ENCODE assay signal across 28 cellular contexts in genomic region chr22:44213489-44214043, GRCh38. TPM values are rescaled to one million over a fixed set of nuclear protein-coding genes. Genes with fewer than 3 reads are reported as not detected.
"Had no signal": no experiment of that assay in that cellular context is flagged by ENCODE, and none has a peak within 500 bp of the region (broad histone marks: within the 10 kb centered on the region; RNA-seq: fewer than 3 reads in every experiment).

No MANE protein-coding gene starts in this region.

- H3K9me3 Mint-ChIP-seq: activated CD4-positive, alpha-beta memory T cell treated with anti-CD3 and anti-CD28 coated beads, Interleukin-2, amount 10 ng/mL, durations not matched to agents 7 days and 5 days had no signal

- ATAC-seq: activated naive CD8-positive, alpha-beta T cell treated with anti-CD3 and anti-CD28 coated beads, Interleukin-2, amount 50 U/mL, for 24 hours; activated T-cell treated with anti-CD3 and anti-CD28 coated beads, Interleukin-2, amount 50 U/mL, for 4 hours; activated T-helper 17 cell treated with anti-CD3 and anti-CD28 coated beads, Interleukin-2, amount 50 U/mL, for 72 hours; gastrocnemius medialis; left ventricle myocardium superior; mucosa of descending colon; sciatic nerve had no signal

- H3K9me3 ChIP-seq: thyroid gland had no signal

- FAIRE-seq: colon, islet of Langerhans had no signal

- H3K4me3 ChIP-seq: gastrocnemius medialis, mucosa of descending colon, skin epidermis, stomach, thyroid gland had no signal

- H3K4me3 Mint-ChIP-seq: activated CD4-positive, alpha-beta memory T cell treated with anti-CD3 and anti-CD28 coated beads, Interleukin-2, amount 10 ng/mL, durations not matched to agents 7 days and 5 days; activated CD4-positive, alpha-beta T cell treated with anti-CD3 and anti-CD28 coated beads, Interleukin-2, amount 10 ng/mL, durations not matched to agents 7 days and 5 days; activated naive CD4-positive, alpha-beta T cell treated with anti-CD3 and anti-CD28 coated beads, Interleukin-2, amount 50 U/mL, for 24 hours; activated naive CD8-positive, alpha-beta T cell treated with anti-CD3 and anti-CD28 coated beads, Interleukin-2, amount 50 U/mL, for 24 hours; activated T-cell treated with anti-CD3 and anti-CD28 coated beads, Interleukin-2, amount 50 U/mL, for 4 hours; activated T-helper 17 cell treated with anti-CD3 and anti-CD28 coated beads, Interleukin-2, amount 50 U/mL, for 72 hours; nephron had no signal

- H3K27me3 ChIP-seq: gastrocnemius medialis, thyroid gland had no signal

- H3K36me3 ChIP-seq: gastrocnemius medialis, stomach, thyroid gland had no signal

- H3K27ac Mint-ChIP-seq: activated CD4-positive, alpha-beta memory T cell treated with anti-CD3 and anti-CD28 coated beads, Interleukin-2, amount 10 ng/mL, durations not matched to agents 7 days and 5 days; activated CD4-positive, alpha-beta T cell treated with anti-CD3 and anti-CD28 coated beads, Interleukin-2, amount 10 ng/mL, durations not matched to agents 7 days and 5 days; activated naive CD4-positive, alpha-beta T cell treated with anti-CD3 and anti-CD28 coated beads, Interleukin-2, amount 50 U/mL, for 24 hours; activated naive CD8-positive, alpha-beta T cell treated with anti-CD3 and anti-CD28 coated beads, Interleukin-2, amount 50 U/mL, for 24 hours; activated T-helper 17 cell treated with anti-CD3 and anti-CD28 coated beads, Interleukin-2, amount 50 U/mL, for 72 hours; nephron had no signal

- H3K27ac ChIP-seq: gastrocnemius medialis, skin epidermis, stomach, thyroid gland had no signal

- H3K27me3 Mint-ChIP-seq: activated naive CD4-positive, alpha-beta T cell treated with anti-CD3 and anti-CD28 coated beads, Interleukin-2, amount 50 U/mL, for 24 hours; activated naive CD8-positive, alpha-beta T cell treated with anti-CD3 and anti-CD28 coated beads, Interleukin-2, amount 50 U/mL, for 24 hours; activated T-helper 17 cell treated with anti-CD3 and anti-CD28 coated beads, Interleukin-2, amount 50 U/mL, for 72 hours had no signal

- DNase-seq: activated CD4-positive, alpha-beta memory T cell treated with anti-CD3 and anti-CD28 coated beads, Interleukin-2, amount 10 ng/mL, durations not matched to agents 7 days and 5 days; activated CD4-positive, alpha-beta T cell treated with anti-CD3 and anti-CD28 coated beads, Interleukin-2, amount 10 ng/mL, durations not matched to agents 7 days and 5 days; activated CD4-positive, CD25-positive, alpha-beta regulatory T cell treated with anti-CD3 and anti-CD28 coated beads, Interleukin-2, amount 50 U/mL, for 72 hours; activated gamma-delta T cell treated with Interleukin-2 at 50 U/mL for 16 hours; activated naive CD8-positive, alpha-beta T cell treated with anti-CD3 and anti-CD28 coated beads, Interleukin-2, amount 50 U/mL, for 24 hours; activated T-cell treated with anti-CD3 and anti-CD28 coated beads, Interleukin-2, amount 50 U/mL, for 4 hours; amygdala; dermis blood vessel endothelial cell; effector CD8-positive, alpha-beta T cell; erythroblast; gastrocnemius medialis; glutamatergic neuron; left ventricle myocardium superior; mucosa of descending colon; stimulated activated CD4-positive, alpha-beta T cell treated with anti-CD3 and anti-CD28 coated beads, Interleukin-12 subunit alpha, Interleukin-12 subunit beta, amount 100 ng/mL, for 4 hours; stimulated activated CD4-positive, alpha-beta T cell treated with anti-CD3 and anti-CD28 coated beads, Interleukin-4, amount 100 ng/mL, for 1 hour; stomach; T-helper 2 cell; thyroid gland had no signal

RNA-seq across cellular contexts. Expression of gene PARVG, which starts 32.8 kb away (rescaled TPM):
- total RNA-seq: lung microvascular endothelial cell, myocyte had no signal
